2 cellular contexts compared by ENCODE assay signal in the genomic region with DNA sequence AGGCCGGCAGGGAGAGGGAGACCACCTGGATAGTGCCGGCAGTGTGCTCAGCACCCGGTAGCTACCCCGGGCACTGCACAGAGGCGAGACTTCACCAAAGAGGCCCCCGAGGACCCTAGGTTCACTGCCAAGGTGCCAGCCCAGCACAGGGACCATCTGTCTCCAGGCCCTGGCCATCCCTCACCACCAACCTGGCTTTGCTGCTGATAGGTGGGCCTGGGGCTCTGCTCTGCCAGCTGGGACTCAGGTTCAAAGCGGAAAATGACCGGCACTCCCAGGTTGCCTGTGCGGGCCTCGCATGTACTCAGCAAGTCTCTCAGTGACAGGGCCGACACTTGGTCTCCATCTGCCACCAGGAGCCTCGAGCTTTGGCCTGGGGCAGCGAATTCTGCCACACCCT.
TF ChIP-seq lines count a peak whose summit lies in the region.

No MANE protein-coding gene starts in this region.

TF ChIP-seq in SK-N-SH, 30 proteins besides CTCF, POLR2A, EP300 and RAD21 (continued from another document):
- TF ChIP-seq EZH2phosphoT487 (IDR thresholded peaks at IDR 0.05; ENCODE audit: borderline replicate concordance, low read depth) (no peak), MEF2A (IDR thresholded peaks at IDR 0.05; ENCODE audit: borderline replicate concordance, low read depth) (no peak), TAF1 (IDR thresholded peaks at IDR 0.05; ENCODE audit: borderline replicate concordance, low read depth, low read length) (no peak), TCF12 (IDR thresholded peaks at IDR 0.05) (no peak), FOXJ3 (CRISPR knock-in tag; IDR thresholded peaks at IDR 0.05) (no peak), FOXM1 (IDR thresholded peaks at IDR 0.05; ENCODE audit: low read depth) (no peak), TEAD4 (IDR thresholded peaks at IDR 0.05; ENCODE audit: borderline replicate concordance, insufficient read depth) (no peak)
- TF ChIP-seq, protein P1, sequence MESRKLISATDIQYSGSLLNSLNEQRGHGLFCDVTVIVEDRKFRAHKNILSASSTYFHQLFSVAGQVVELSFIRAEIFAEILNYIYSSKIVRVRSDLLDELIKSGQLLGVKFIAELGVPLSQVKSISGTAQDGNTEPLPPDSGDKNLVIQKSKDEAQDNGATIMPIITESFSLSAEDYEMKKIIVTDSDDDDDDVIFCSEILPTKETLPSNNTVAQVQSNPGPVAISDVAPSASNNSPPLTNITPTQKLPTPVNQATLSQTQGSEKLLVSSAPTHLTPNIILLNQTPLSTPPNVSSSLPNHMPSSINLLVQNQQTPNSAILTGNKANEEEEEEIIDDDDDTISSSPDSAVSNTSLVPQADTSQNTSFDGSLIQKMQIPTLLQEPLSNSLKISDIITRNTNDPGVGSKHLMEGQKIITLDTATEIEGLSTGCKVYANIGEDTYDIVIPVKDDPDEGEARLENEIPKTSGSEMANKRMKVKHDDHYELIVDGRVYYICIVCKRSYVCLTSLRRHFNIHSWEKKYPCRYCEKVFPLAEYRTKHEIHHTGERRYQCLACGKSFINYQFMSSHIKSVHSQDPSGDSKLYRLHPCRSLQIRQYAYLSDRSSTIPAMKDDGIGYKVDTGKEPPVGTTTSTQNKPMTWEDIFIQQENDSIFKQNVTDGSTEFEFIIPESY (IDR thresholded peaks at IDR 0.05; ENCODE audit: borderline replicate concordance, low read depth): no peak
- TF ChIP-seq, protein P2, sequence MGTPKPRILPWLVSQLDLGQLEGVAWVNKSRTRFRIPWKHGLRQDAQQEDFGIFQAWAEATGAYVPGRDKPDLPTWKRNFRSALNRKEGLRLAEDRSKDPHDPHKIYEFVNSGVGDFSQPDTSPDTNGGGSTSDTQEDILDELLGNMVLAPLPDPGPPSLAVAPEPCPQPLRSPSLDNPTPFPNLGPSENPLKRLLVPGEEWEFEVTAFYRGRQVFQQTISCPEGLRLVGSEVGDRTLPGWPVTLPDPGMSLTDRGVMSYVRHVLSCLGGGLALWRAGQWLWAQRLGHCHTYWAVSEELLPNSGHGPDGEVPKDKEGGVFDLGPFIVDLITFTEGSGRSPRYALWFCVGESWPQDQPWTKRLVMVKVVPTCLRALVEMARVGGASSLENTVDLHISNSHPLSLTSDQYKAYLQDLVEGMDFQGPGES (IDR thresholded peaks at IDR 0.05; ENCODE audit: low read depth, low read length): no peak

TF ChIP-seq in SK-N-SH treated with all-trans-retinoic acid at 6 μM for 48 hours, 23 proteins besides CTCF, POLR2A, EP300 and RAD21 (continued from another document):
- TF ChIP-seq, protein P3, sequence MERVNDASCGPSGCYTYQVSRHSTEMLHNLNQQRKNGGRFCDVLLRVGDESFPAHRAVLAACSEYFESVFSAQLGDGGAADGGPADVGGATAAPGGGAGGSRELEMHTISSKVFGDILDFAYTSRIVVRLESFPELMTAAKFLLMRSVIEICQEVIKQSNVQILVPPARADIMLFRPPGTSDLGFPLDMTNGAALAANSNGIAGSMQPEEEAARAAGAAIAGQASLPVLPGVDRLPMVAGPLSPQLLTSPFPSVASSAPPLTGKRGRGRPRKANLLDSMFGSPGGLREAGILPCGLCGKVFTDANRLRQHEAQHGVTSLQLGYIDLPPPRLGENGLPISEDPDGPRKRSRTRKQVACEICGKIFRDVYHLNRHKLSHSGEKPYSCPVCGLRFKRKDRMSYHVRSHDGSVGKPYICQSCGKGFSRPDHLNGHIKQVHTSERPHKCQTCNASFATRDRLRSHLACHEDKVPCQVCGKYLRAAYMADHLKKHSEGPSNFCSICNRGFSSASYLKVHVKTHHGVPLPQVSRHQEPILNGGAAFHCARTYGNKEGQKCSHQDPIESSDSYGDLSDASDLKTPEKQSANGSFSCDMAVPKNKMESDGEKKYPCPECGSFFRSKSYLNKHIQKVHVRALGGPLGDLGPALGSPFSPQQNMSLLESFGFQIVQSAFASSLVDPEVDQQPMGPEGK (CRISPR knock-in tag; IDR thresholded peaks at IDR 0.05; ENCODE audit: borderline replicate concordance): no peak
- TF ChIP-seq SNAI2 (CRISPR knock-in tag; IDR thresholded peaks at IDR 0.05): no peak
- no peak for TF ChIP-seq CSDC2 (CRISPR knock-in tag; IDR thresholded peaks at IDR 0.05)
- no peak for TF ChIP-seq TCF4 (CRISPR knock-in tag; IDR thresholded peaks at IDR 0.05; ENCODE audit: borderline replicate concordance)
- TF ChIP-seq, protein P4, sequence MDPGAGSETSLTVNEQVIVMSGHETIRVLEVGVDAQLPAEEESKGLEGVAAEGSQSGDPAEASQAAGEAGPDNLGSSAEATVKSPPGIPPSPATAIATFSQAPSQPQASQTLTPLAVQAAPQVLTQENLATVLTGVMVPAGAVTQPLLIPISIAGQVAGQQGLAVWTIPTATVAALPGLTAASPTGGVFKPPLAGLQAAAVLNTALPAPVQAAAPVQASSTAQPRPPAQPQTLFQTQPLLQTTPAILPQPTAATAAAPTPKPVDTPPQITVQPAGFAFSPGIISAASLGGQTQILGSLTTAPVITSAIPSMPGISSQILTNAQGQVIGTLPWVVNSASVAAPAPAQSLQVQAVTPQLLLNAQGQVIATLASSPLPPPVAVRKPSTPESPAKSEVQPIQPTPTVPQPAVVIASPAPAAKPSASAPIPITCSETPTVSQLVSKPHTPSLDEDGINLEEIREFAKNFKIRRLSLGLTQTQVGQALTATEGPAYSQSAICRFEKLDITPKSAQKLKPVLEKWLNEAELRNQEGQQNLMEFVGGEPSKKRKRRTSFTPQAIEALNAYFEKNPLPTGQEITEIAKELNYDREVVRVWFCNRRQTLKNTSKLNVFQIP (CRISPR knock-in tag; IDR thresholded peaks at IDR 0.05; ENCODE audit: borderline replicate concordance, low read depth): no peak
- TF ChIP-seq TOX (CRISPR knock-in tag; IDR thresholded peaks at IDR 0.05; ENCODE audit: borderline replicate concordance): no peak
- no peak for TF ChIP-seq ISL1 (CRISPR knock-in tag; IDR thresholded peaks at IDR 0.05)
- TF ChIP-seq, protein P5, sequence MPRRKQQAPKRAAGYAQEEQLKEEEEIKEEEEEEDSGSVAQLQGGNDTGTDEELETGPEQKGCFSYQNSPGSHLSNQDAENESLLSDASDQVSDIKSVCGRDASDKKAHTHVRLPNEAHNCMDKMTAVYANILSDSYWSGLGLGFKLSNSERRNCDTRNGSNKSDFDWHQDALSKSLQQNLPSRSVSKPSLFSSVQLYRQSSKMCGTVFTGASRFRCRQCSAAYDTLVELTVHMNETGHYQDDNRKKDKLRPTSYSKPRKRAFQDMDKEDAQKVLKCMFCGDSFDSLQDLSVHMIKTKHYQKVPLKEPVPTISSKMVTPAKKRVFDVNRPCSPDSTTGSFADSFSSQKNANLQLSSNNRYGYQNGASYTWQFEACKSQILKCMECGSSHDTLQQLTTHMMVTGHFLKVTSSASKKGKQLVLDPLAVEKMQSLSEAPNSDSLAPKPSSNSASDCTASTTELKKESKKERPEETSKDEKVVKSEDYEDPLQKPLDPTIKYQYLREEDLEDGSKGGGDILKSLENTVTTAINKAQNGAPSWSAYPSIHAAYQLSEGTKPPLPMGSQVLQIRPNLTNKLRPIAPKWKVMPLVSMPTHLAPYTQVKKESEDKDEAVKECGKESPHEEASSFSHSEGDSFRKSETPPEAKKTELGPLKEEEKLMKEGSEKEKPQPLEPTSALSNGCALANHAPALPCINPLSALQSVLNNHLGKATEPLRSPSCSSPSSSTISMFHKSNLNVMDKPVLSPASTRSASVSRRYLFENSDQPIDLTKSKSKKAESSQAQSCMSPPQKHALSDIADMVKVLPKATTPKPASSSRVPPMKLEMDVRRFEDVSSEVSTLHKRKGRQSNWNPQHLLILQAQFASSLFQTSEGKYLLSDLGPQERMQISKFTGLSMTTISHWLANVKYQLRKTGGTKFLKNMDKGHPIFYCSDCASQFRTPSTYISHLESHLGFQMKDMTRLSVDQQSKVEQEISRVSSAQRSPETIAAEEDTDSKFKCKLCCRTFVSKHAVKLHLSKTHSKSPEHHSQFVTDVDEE (CRISPR knock-in tag; IDR thresholded peaks at IDR 0.05): no peak
- TF ChIP-seq, protein P6, sequence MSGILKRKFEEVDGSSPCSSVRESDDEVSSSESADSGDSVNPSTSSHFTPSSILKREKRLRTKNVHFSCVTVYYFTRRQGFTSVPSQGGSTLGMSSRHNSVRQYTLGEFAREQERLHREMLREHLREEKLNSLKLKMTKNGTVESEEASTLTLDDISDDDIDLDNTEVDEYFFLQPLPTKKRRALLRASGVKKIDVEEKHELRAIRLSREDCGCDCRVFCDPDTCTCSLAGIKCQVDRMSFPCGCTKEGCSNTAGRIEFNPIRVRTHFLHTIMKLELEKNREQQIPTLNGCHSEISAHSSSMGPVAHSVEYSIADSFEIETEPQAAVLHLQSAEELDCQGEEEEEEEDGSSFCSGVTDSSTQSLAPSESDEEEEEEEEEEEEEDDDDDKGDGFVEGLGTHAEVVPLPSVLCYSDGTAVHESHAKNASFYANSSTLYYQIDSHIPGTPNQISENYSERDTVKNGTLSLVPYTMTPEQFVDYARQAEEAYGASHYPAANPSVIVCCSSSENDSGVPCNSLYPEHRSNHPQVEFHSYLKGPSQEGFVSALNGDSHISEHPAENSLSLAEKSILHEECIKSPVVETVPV (CRISPR knock-in tag; IDR thresholded peaks at IDR 0.05): no peak
- no peak for TF ChIP-seq ZC3H10 (CRISPR knock-in tag; IDR thresholded peaks at IDR 0.05)
- TF ChIP-seq PPARA (CRISPR knock-in tag; IDR thresholded peaks at IDR 0.05; ENCODE audit: borderline replicate concordance): no peak
- no peak for TF ChIP-seq ARNTL (CRISPR knock-in tag; IDR thresholded peaks at IDR 0.05; ENCODE audit: borderline replicate concordance, low read depth)
- no peak for TF ChIP-seq ESRRG (CRISPR knock-in tag; IDR thresholded peaks at IDR 0.05)
TF ChIP-seq in SK-N-SH treated with all-trans-retinoic acid at 6 μM for 48 hours: peak in this region for 0.
